In genomic region chr6:43953794-43954310, GRCh38 we compare ENCODE assay signal across 1 cellular context.
TF ChIP-seq lines count a peak whose summit lies in the region.

No MANE protein-coding gene starts in this region.

TF ChIP-seq in HepG2, 621 proteins besides CTCF, POLR2A, EP300 and RAD21 (continued from another document and continues in another):
- TF ChIP-seq NFKB2 (CRISPR knock-in tag; IDR thresholded peaks at IDR 0.05; ENCODE audit: borderline replicate concordance) (no peak), SP140L (CRISPR knock-in tag; IDR thresholded peaks at IDR 0.05; ENCODE audit: borderline replicate concordance) (no peak), SIX4 (CRISPR knock-in tag; IDR thresholded peaks at IDR 0.05) (no peak), ETV6 (CRISPR knock-in tag; conservative IDR thresholded peaks at IDR 0.05) (no peak), ZBTB8A (CRISPR knock-in tag; IDR thresholded peaks at IDR 0.05; ENCODE audit: borderline replicate concordance, low read depth) (no peak), ZNF484 (CRISPR knock-in tag; IDR thresholded peaks at IDR 0.05; ENCODE audit: borderline replicate concordance, low read depth) (no peak), ZNF660 (CRISPR knock-in tag; IDR thresholded peaks at IDR 0.05; ENCODE audit: borderline replicate concordance, low read depth) (no peak), STAT5B (CRISPR knock-in tag; IDR thresholded peaks at IDR 0.05) (no peak), ZFYVE20 (CRISPR knock-in tag; IDR thresholded peaks at IDR 0.05; ENCODE audit: borderline replicate concordance, low read depth) (no peak), SALL2 (CRISPR knock-in tag; IDR thresholded peaks at IDR 0.05) (no peak), AKNA (CRISPR knock-in tag; IDR thresholded peaks at IDR 0.05; ENCODE audit: borderline replicate concordance) (no peak), ZNF354B (CRISPR knock-in tag; IDR thresholded peaks at IDR 0.05) (no peak), NFE2 (CRISPR knock-in tag; IDR thresholded peaks at IDR 0.05) (no peak; the same call in 1 of the 2 replicates), ZNF143 (CRISPR knock-in tag; IDR thresholded peaks at IDR 0.05) (no peak), ARNT2 (CRISPR knock-in tag; IDR thresholded peaks at IDR 0.05; ENCODE audit: low read depth) (no peak), YY1 (IDR thresholded peaks at IDR 0.05; ENCODE audit: insufficient read depth, insufficient replicate concordance, low read depth, low read length) (peak; percentile 48), FOXK1 (CRISPR knock-in tag; IDR thresholded peaks at IDR 0.05; ENCODE audit: borderline replicate concordance, low read depth) (no peak), SIX1 (CRISPR knock-in tag; IDR thresholded peaks at IDR 0.05; ENCODE audit: borderline replicate concordance) (no peak), SIN3B (IDR thresholded peaks at IDR 0.05; ENCODE audit: low read length) (no peak), BRCA1 (CRISPR knock-in tag; IDR thresholded peaks at IDR 0.05) (0 out of 2 replicates have a peak, but pooled peaks have one; percentile 57), CHCHD3 (CRISPR knock-in tag; IDR thresholded peaks at IDR 0.05) (no peak), TMF1 (CRISPR knock-in tag; IDR thresholded peaks at IDR 0.05; ENCODE audit: low read depth) (no peak), ZNF543 (CRISPR knock-in tag; IDR thresholded peaks at IDR 0.05) (peak; percentile 21; the same call in 1 of the 2 replicates), RBM39 (IDR thresholded peaks at IDR 0.05; ENCODE audit: low read depth, low read length, poor library complexity, severe bottlenecking) (no peak), ONECUT2 (CRISPR knock-in tag; IDR thresholded peaks at IDR 0.05) (no peak), EED (CRISPR knock-in tag; IDR thresholded peaks at IDR 0.05) (no peak), ZNF17 (CRISPR knock-in tag; IDR thresholded peaks at IDR 0.05) (0 out of 2 replicates have a peak, but pooled peaks have one; percentile 22), MATR3 (CRISPR knock-in tag; IDR thresholded peaks at IDR 0.05) (no peak), MBD4 (IDR thresholded peaks at IDR 0.05; ENCODE audit: borderline replicate concordance, low read length) (no peak), GABPB1 (CRISPR knock-in tag; IDR thresholded peaks at IDR 0.05) (no peak; the same call in none of the 2 replicates), ZNF629 (CRISPR knock-in tag; conservative IDR thresholded peaks at IDR 0.05) (0 out of 2 replicates have a peak, but pooled peaks have one; percentile 25), ZNF567 (CRISPR knock-in tag; IDR thresholded peaks at IDR 0.05; ENCODE audit: borderline replicate concordance) (no peak; the same call in 1 of the 2 replicates), ZNF562 (CRISPR knock-in tag; IDR thresholded peaks at IDR 0.05; ENCODE audit: borderline replicate concordance) (no peak), ELF4 (CRISPR knock-in tag; IDR thresholded peaks at IDR 0.05; ENCODE audit: borderline replicate concordance) (no peak), GRHL1 (CRISPR knock-in tag; conservative IDR thresholded peaks at IDR 0.05) (no peak), PHF20 (CRISPR knock-in tag; IDR thresholded peaks at IDR 0.05) (no peak), KAT7 (CRISPR knock-in tag; IDR thresholded peaks at IDR 0.05; ENCODE audit: borderline replicate concordance) (0 out of 2 replicates have a peak, but pooled peaks have one; percentile 65), KLF9 (CRISPR knock-in tag; IDR thresholded peaks at IDR 0.05; ENCODE audit: low read depth) (no peak; the same call in 1 of the 2 replicates), HOXA3 (CRISPR knock-in tag; IDR thresholded peaks at IDR 0.05) (peak; percentile 70; the same call in 1 of the 2 replicates), ZNF766 (CRISPR knock-in tag; IDR thresholded peaks at IDR 0.05; ENCODE audit: borderline replicate concordance) (no peak), ZKSCAN5 (CRISPR knock-in tag; IDR thresholded peaks at IDR 0.05) (no peak), PAF1 (CRISPR knock-in tag; IDR thresholded peaks at IDR 0.05) (no peak), TEF (CRISPR knock-in tag; IDR thresholded peaks at IDR 0.05) (no peak), PITX1 (CRISPR knock-in tag; IDR thresholded peaks at IDR 0.05) (peak; percentile 66), ZNF782 (CRISPR knock-in tag; IDR thresholded peaks at IDR 0.05; ENCODE audit: borderline replicate concordance) (no peak), MYC (CRISPR knock-in tag; IDR thresholded peaks at IDR 0.05; ENCODE audit: borderline replicate concordance) (peak; percentile 60; the same call in 1 of the 2 replicates), ZNF205 (CRISPR knock-in tag; IDR thresholded peaks at IDR 0.05) (peak; percentile 57; the same call in 1 of the 2 replicates), MAFF (IDR thresholded peaks at IDR 0.05; ENCODE audit: low read depth, low read length) (no peak)
- TF ChIP-seq, protein P1, sequence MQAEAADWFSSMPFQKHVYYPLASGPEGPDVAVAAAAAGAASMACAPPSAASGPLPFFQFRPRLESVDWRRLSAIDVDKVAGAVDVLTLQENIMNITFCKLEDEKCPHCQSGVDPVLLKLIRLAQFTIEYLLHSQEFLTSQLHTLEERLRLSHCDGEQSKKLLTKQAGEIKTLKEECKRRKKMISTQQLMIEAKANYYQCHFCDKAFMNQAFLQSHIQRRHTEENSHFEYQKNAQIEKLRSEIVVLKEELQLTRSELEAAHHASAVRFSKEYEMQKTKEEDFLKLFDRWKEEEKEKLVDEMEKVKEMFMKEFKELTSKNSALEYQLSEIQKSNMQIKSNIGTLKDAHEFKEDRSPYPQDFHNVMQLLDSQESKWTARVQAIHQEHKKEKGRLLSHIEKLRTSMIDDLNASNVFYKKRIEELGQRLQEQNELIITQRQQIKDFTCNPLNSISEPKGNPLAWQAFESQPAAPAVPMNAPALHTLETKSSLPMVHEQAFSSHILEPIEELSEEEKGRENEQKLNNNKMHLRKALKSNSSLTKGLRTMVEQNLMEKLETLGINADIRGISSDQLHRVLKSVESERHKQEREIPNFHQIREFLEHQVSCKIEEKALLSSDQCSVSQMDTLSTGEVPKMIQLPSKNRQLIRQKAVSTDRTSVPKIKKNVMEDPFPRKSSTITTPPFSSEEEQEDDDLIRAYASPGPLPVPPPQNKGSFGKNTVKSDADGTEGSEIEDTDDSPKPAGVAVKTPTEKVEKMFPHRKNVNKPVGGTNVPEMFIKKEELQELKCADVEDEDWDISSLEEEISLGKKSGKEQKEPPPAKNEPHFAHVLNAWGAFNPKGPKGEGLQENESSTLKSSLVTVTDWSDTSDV (CRISPR knock-in tag; IDR thresholded peaks at IDR 0.05), result no peak
- TF ChIP-seq, protein P2, sequence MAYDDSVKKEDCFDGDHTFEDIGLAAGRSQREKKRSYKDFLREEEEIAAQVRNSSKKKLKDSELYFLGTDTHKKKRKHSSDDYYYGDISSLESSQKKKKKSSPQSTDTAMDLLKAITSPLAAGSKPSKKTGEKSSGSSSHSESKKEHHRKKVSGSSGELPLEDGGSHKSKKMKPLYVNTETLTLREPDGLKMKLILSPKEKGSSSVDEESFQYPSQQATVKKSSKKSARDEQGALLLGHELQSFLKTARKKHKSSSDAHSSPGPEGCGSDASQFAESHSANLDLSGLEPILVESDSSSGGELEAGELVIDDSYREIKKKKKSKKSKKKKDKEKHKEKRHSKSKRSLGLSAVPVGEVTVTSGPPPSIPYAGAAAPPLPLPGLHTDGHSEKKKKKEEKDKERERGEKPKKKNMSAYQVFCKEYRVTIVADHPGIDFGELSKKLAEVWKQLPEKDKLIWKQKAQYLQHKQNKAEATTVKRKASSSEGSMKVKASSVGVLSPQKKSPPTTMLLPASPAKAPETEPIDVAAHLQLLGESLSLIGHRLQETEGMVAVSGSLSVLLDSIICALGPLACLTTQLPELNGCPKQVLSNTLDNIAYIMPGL (CRISPR knock-in tag; IDR thresholded peaks at IDR 0.05; ENCODE audit: borderline replicate concordance in 1 of 2, low read depth in 1 of 2), result peak in 1 of 2 experiments; percentile 83; a peak in 3 of 4 replicates
- TF ChIP-seq, protein P3, sequence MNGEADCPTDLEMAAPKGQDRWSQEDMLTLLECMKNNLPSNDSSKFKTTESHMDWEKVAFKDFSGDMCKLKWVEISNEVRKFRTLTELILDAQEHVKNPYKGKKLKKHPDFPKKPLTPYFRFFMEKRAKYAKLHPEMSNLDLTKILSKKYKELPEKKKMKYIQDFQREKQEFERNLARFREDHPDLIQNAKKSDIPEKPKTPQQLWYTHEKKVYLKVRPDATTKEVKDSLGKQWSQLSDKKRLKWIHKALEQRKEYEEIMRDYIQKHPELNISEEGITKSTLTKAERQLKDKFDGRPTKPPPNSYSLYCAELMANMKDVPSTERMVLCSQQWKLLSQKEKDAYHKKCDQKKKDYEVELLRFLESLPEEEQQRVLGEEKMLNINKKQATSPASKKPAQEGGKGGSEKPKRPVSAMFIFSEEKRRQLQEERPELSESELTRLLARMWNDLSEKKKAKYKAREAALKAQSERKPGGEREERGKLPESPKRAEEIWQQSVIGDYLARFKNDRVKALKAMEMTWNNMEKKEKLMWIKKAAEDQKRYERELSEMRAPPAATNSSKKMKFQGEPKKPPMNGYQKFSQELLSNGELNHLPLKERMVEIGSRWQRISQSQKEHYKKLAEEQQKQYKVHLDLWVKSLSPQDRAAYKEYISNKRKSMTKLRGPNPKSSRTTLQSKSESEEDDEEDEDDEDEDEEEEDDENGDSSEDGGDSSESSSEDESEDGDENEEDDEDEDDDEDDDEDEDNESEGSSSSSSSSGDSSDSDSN (CRISPR knock-in tag; IDR thresholded peaks at IDR 0.05), result peak; percentile 68
- TF ChIP-seq, protein P4, sequence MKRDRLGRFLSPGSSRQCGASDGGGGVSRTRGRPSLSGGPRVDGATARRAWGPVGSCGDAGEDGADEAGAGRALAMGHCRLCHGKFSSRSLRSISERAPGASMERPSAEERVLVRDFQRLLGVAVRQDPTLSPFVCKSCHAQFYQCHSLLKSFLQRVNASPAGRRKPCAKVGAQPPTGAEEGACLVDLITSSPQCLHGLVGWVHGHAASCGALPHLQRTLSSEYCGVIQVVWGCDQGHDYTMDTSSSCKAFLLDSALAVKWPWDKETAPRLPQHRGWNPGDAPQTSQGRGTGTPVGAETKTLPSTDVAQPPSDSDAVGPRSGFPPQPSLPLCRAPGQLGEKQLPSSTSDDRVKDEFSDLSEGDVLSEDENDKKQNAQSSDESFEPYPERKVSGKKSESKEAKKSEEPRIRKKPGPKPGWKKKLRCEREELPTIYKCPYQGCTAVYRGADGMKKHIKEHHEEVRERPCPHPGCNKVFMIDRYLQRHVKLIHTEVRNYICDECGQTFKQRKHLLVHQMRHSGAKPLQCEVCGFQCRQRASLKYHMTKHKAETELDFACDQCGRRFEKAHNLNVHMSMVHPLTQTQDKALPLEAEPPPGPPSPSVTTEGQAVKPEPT (CRISPR knock-in tag; IDR thresholded peaks at IDR 0.05; ENCODE audit: low read depth), result no peak; the same call in 1 of the 2 replicates
- TF ChIP-seq, protein P5, sequence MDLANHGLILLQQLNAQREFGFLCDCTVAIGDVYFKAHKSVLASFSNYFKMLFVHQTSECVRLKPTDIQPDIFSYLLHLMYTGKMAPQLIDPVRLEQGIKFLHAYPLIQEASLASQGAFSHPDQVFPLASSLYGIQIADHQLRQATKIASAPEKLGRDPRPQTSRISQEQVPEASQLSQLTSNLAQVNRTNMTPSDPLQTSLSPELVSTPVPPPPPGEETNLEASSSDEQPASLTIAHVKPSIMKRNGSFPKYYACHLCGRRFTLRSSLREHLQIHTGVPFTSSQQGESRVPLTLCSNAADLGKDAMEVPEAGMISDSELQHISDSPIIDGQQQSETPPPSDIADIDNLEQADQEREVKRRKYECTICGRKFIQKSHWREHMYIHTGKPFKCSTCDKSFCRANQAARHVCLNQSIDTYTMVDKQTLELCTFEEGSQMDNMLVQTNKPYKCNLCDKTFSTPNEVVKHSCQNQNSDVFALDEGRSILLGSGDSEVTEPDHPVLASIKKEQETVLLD (CRISPR knock-in tag; IDR thresholded peaks at IDR 0.05; ENCODE audit: low read depth), result no peak
